ENCODE assay signal across 10 cellular contexts in the genomic region with DNA sequence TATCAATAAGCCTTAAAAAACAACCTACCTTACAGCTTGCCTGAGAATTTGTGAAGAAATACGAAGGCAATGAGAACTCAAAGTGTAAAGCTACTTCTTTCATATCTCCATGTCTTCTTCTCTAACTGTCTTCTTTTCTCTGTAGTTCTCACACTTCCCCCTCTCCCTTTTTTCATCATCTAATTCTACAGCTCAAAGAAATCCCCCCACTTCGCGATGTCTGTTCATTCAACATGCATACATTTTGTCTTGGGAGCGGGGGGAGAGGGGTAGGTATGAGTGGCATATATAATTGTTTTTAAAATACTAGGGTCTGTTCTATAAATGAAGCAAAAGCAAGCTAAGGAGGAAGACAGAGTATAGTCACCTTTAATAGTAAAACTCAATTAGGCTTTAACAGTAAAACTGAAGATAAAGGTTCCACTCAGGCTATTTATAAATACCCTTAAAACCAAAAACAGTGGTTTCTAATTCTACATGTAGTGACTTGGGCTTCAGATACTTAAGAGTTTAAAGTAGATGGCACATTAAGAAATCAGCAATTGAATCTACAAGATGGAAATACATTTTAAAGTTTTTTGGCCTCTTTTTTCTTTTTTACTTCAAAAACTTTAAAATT.
DNase-seq lines count a peak whose midpoint lies in the region; ATAC-seq and TF ChIP-seq lines count a peak whose summit lies in the region.
"Had no signal": no experiment of that assay in that cellular context is flagged by ENCODE, and none has a peak within 500 bp of the region (broad histone marks: within the 10 kb centered on the region; RNA-seq: fewer than 3 reads in every experiment).

No MANE protein-coding gene starts in this region.

- H3K9me3 ChIP-seq in effector memory CD4-positive, alpha-beta T cell (ENCODE audit: control insufficient read depth, low read length): no peaks in the 10 kb centered on the region
- H3K9me3 ChIP-seq: psoas muscle had no signal

- H3K4me1 ChIP-seq in effector memory CD4-positive, alpha-beta T cell (ENCODE audit: control insufficient read depth, insufficient read depth, low read length, poor library complexity, severe bottlenecking): peaks cover 17% of the 10 kb centered on the region
- H3K4me1 ChIP-seq: psoas muscle had no signal

- H3K4me3 ChIP-seq in effector memory CD4-positive, alpha-beta T cell (ENCODE audit: insufficient read depth, low read depth, low read length, poor library complexity, severe bottlenecking): peak overlapping the region; percentile 18
- H3K4me3 ChIP-seq: psoas muscle had no signal

- ATAC-seq in GM18499 (IDR thresholded peaks at IDR 0.05; ENCODE audit: insufficient read depth, unreplicated experiment) (peak; percentile 30), GM21390 (IDR thresholded peaks at IDR 0.05; ENCODE audit: unreplicated experiment) (peak; percentile 44), HG03280 (IDR thresholded peaks at IDR 0.05; ENCODE audit: unreplicated experiment) (peak; percentile 38)
- ATAC-seq: psoas muscle had no signal

- H3K36me3 ChIP-seq in effector memory CD4-positive, alpha-beta T cell (ENCODE audit: control insufficient read depth, insufficient read depth, low read length): peaks cover 6% of the 10 kb centered on the region

- in situ Hi-C loops in GM13977 (cut with MboI; ENCODE audit: low pct_unique_long_range_greater_than_20kb, low sequenced_read_pairs, unreplicated experiment): no loop called here

- peak overlapping the region; percentile 68 for H3K27ac ChIP-seq in effector memory CD4-positive, alpha-beta T cell (ENCODE audit: insufficient read depth, low read length, poor library complexity, severe bottlenecking)
- H3K27ac ChIP-seq: psoas muscle had no signal

- no peaks in the 10 kb centered on the region for H3K27me3 ChIP-seq in effector memory CD4-positive, alpha-beta T cell (replicated peaks; ENCODE audit: control insufficient read depth, insufficient read depth, low read length, poor library complexity, severe bottlenecking)

- no peak for TF ChIP-seq CTCF in GM13977 (IDR thresholded peaks at IDR 0.05; ENCODE audit: extremely low read depth, insufficient read depth, missing control alignments)

- no peak for DNase-seq in effector memory CD4-positive, alpha-beta T cell
- DNase-seq in GM13977 (ENCODE audit: low spot score): no peak
- no peak for DNase-seq in anterior cingulate cortex (lab: John Stamatoyannopoulos, UW)
- DNase-seq in NCI-H1436 (lab: John Stamatoyannopoulos, UW): no peak
- no peak for DNase-seq in NCI-H1694 treated with DMSO at 0.1 percent for 48 hours (lab: John Stamatoyannopoulos, UW)
- DNase-seq: NCI-H2081 treated with DMSO at 0.1 percent for 48 hours, psoas muscle had no signal
